ENCODE assay signal across 12 cellular contexts in genomic region chr6:158770948-158771347, GRCh38. TPM values are rescaled to one million over a fixed set of nuclear protein-coding genes. Genes with fewer than 3 reads are reported as not detected.
DNase-seq lines count a peak whose midpoint lies in the region; ATAC-seq, FAIRE-seq and TF ChIP-seq lines count a peak whose summit lies in the region.
"Had no signal": no experiment of that assay in that cellular context is flagged by ENCODE, and none has a peak within 500 bp of the region (broad histone marks: within the 10 kb centered on the region; RNA-seq: fewer than 3 reads in every experiment).

No MANE protein-coding gene starts in this region.

- peaks cover 73 to 85% (median 82%) of the 10 kb centered on the region in 10 experiments for H3K4me1 ChIP-seq in BLaER1 treated with 17β-estradiol and CSF1 and Interleukin-3, amounts not matched to agents 10 nM and 100 nM
- H3K4me1 ChIP-seq in smooth muscle cell (ENCODE audit: low read depth): no peaks in the 10 kb centered on the region
- H3K4me1 ChIP-seq: pancreas had no signal

- H3K27me3 Mint-ChIP-seq in central memory CD8-positive, alpha-beta T cell: no peaks in the 10 kb centered on the region
- no peaks in the 10 kb centered on the region for H3K27me3 Mint-ChIP-seq in memory B cell

- peak overlapping the region in 4 of 11 experiments; percentile 42 to 60 (median 46); a peak in 6 of 22 replicates for H3K9ac ChIP-seq in BLaER1 treated with 17β-estradiol and CSF1 and Interleukin-3, amounts not matched to agents 10 nM and 100 nM
- no peak overlapping the region for H3K9ac ChIP-seq in smooth muscle cell (ENCODE audit: low read depth)

- H3K79me2 ChIP-seq in smooth muscle cell (ENCODE audit: low read depth): no peaks in the 10 kb centered on the region

- H3F3A ChIP-seq in smooth muscle cell (ENCODE audit: low read depth): no peaks in the 10 kb centered on the region

- DNase-seq in LHCN-M2 (ENCODE audit: low read depth): peak; percentile 27
- DNase-seq in central memory CD8-positive, alpha-beta T cell (ENCODE audit: low spot score in 2 of 2): no peak
- no peak for DNase-seq in memory B cell (ENCODE audit: low spot score in 2 of 2)
- no peak for DNase-seq in smooth muscle cell (lab: John Stamatoyannopoulos, UW; ENCODE audit: unreplicated experiment)
- DNase-seq in urothelium cell line (ENCODE audit: low spot score): no peak
- DNase-seq in NCI-H2171 (lab: John Stamatoyannopoulos, UW): no peak
- DNase-seq: cerebellar nuclear complex, MM.1S had no signal

- peaks cover 93 to 100% (median 98%) of the 10 kb centered on the region in 11 experiments for H3K36me3 ChIP-seq in BLaER1 treated with 17β-estradiol and CSF1 and Interleukin-3, amounts not matched to agents 10 nM and 100 nM
- no peaks in the 10 kb centered on the region for H3K36me3 ChIP-seq in smooth muscle cell (ENCODE audit: low read depth)

- H3K4me3 Mint-ChIP-seq in central memory CD8-positive, alpha-beta T cell: no peak overlapping the region
- H3K4me3 Mint-ChIP-seq in memory B cell: no peak overlapping the region

- H4K20me1 ChIP-seq in BLaER1 treated with 17β-estradiol and CSF1 and Interleukin-3, amounts not matched to agents 10 nM and 100 nM: peaks cover 63 to 99% (median 85%) of the 10 kb centered on the region in 11 experiments; a peak in 21 of 22 replicates
- H4K20me1 ChIP-seq in smooth muscle cell (ENCODE audit: low read depth): peaks cover 7% of the 10 kb centered on the region

- H3K27ac ChIP-seq in BLaER1 treated with 17β-estradiol and CSF1 and Interleukin-3, amounts not matched to agents 10 nM and 100 nM: peak overlapping the region in 7 of 11 experiments; percentile 5 to 55 (median 36); a peak in 10 of 22 replicates
- H3K27ac ChIP-seq in smooth muscle cell (ENCODE audit: low read depth): no peak overlapping the region
- H3K27ac ChIP-seq: pancreas had no signal

- no peak for FAIRE-seq in urothelium cell line (lab: Jason Lieb, UNC)
- FAIRE-seq: pancreas had no signal

- peaks cover 57% of the 10 kb centered on the region for H3K4me1 Mint-ChIP-seq in central memory CD8-positive, alpha-beta T cell
- peaks cover 10% of the 10 kb centered on the region for H3K4me1 Mint-ChIP-seq in memory B cell

- no peaks in the 10 kb centered on the region for H3K27me3 ChIP-seq in BLaER1 treated with 17β-estradiol and CSF1 and Interleukin-3, amounts not matched to agents 10 nM and 100 nM
- H3K27me3 ChIP-seq in smooth muscle cell (ENCODE audit: low read depth): no peaks in the 10 kb centered on the region
- H3K27me3 ChIP-seq: pancreas had no signal

- WGBS in smooth muscle cell (ENCODE audit: low lambda C conversion rate): 87% methylated on average over 12 of the region's 13 CpGs

- H3K4me2 ChIP-seq in BLaER1 treated with 17β-estradiol and CSF1 and Interleukin-3, amounts not matched to agents 10 nM and 100 nM: peak overlapping the region; percentile 63 to 86 (median 72)
- H3K4me2 ChIP-seq in smooth muscle cell: no peak overlapping the region

- no peaks in the 10 kb centered on the region for H3K9me3 Mint-ChIP-seq in central memory CD8-positive, alpha-beta T cell
- H3K9me3 Mint-ChIP-seq in memory B cell: no peaks in the 10 kb centered on the region

- H3K36me3 Mint-ChIP-seq in central memory CD8-positive, alpha-beta T cell (ENCODE audit: insufficient read depth): peaks cover 95% of the 10 kb centered on the region
- H3K36me3 Mint-ChIP-seq in memory B cell: peaks cover 52% of the 10 kb centered on the region

- H2AFZ ChIP-seq in smooth muscle cell (ENCODE audit: low read depth): no peak overlapping the region

- H3K9me3 ChIP-seq in BLaER1 treated with 17β-estradiol and CSF1 and Interleukin-3, amounts not matched to agents 10 nM and 100 nM (replicated peaks in 1 of 11): no peaks in the 10 kb centered on the region
- no peaks in the 10 kb centered on the region for H3K9me3 ChIP-seq in smooth muscle cell (replicated peaks; ENCODE audit: low read depth)
- H3K9me3 ChIP-seq: pancreas had no signal

- TF ChIP-seq CTCF in smooth muscle cell (IDR thresholded peaks at IDR 0.05; ENCODE audit: borderline replicate concordance, insufficient read depth, poor library complexity, severe bottlenecking): no peak

- no peak overlapping the region for H3K4me3 ChIP-seq in BLaER1 treated with 17β-estradiol and CSF1 and Interleukin-3, amounts not matched to agents 10 nM and 100 nM
- H3K4me3 ChIP-seq in smooth muscle cell: no peak overlapping the region
- H3K4me3 ChIP-seq: pancreas had no signal

- peak overlapping the region; percentile 93 for H3K27ac Mint-ChIP-seq in central memory CD8-positive, alpha-beta T cell (ENCODE audit: low read depth)
- peak overlapping the region; percentile 81 for H3K27ac Mint-ChIP-seq in memory B cell

- ATAC-seq in central memory CD8-positive, alpha-beta T cell (replicated peaks; ENCODE audit: extremely low read depth, poor library complexity, severe bottlenecking): no peak
- no peak for ATAC-seq in memory B cell (ENCODE audit: low read depth)
- no peak for ATAC-seq in HG03571 (IDR thresholded peaks at IDR 0.05; ENCODE audit: unreplicated experiment)
- ATAC-seq: left colon, pancreas had no signal

RNA-seq across cellular contexts. Expression of gene EZR, which starts 48.2 kb away (rescaled TPM):
- total RNA-seq in LHCN-M2 (2014; rRNA removed): 84.7 and 93.2 TPM in 2 replicates
- 163 TPM for polyA plus RNA-seq in LHCN-M2 (2012)
- 98.4 and 113 TPM in 2 replicates for total RNA-seq in smooth muscle cell
- polyA plus RNA-seq in smooth muscle cell: 55.0 and 190 TPM in 2 replicates
